In genomic region chr17:79340286-79340685, GRCh38 we compare ENCODE assay signal across 12 cellular contexts.
A peak's percentile ranks its signal among the peaks of the same experiment; 100 is the strongest.
DNase-seq lines count a peak whose midpoint lies in the region; ATAC-seq and TF ChIP-seq lines count a peak whose summit lies in the region.
"Had no signal": no experiment of that assay in that cellular context is flagged by ENCODE, and none has a peak within 500 bp of the region (broad histone marks: within the 10 kb centered on the region; RNA-seq: fewer than 3 reads in every experiment).

No MANE protein-coding gene starts in this region.

- no peak for TF ChIP-seq EP300 in suprapubic skin (IDR thresholded peaks at IDR 0.05)
- TF ChIP-seq EP300 in tibial nerve (IDR thresholded peaks at IDR 0.05), result no peak

- H3K9ac ChIP-seq in Karpas-422 (ENCODE audit: low read length), result no peak overlapping the region; the same call in 1 of the 2 replicates

- ATAC-seq in GM18867 (IDR thresholded peaks at IDR 0.05; ENCODE audit: unreplicated experiment), result peak; percentile 63
- peak; percentile 45 for ATAC-seq in GM21576 (IDR thresholded peaks at IDR 0.05; ENCODE audit: unreplicated experiment)
- peak; percentile 54 to 66 for ATAC-seq in stimulated activated naive B cell treated with anti-CD40 and anti-IgM and Interleukin-4, amounts not matched to agents 10 μg/mL and 1 μg/mL and 100 μg/mL, for 72 hours (replicated peaks)
- ATAC-seq: left colon, Panc1 had no signal

- H3K4me1 Mint-ChIP-seq in stimulated activated naive B cell treated with anti-CD40 and anti-IgM and Interleukin-4, amounts not matched to agents 10 μg/mL and 1 μg/mL and 100 μg/mL, for 72 hours, result peaks cover 29 to 47% of the 10 kb centered on the region in 2 donors

- H3K9me3 ChIP-seq in Karpas-422 (ENCODE audit: low read length), result no peaks in the 10 kb centered on the region
- H3K9me3 ChIP-seq in suprapubic skin, result no peaks in the 10 kb centered on the region
- H3K9me3 ChIP-seq in tibial nerve, result peaks cover 0 to 6% (median 0%) of the 10 kb centered on the region in 4 donors

- H3K27me3 Mint-ChIP-seq in stimulated activated naive B cell treated with anti-CD40 and anti-IgM and Interleukin-4, amounts not matched to agents 10 μg/mL and 1 μg/mL and 100 μg/mL, for 72 hours, result peaks cover 8 to 11% of the 10 kb centered on the region in 2 donors

- peaks cover 4 to 7% of the 10 kb centered on the region in 2 donors for H3K36me3 Mint-ChIP-seq in stimulated activated naive B cell treated with anti-CD40 and anti-IgM and Interleukin-4, amounts not matched to agents 10 μg/mL and 1 μg/mL and 100 μg/mL, for 72 hours

- H3K4me3 ChIP-seq in Karpas-422 (ENCODE audit: low read length) (no peak overlapping the region), suprapubic skin (no peak overlapping the region), tibial nerve (no peak overlapping the region)
- H3K4me3 ChIP-seq: dorsolateral prefrontal cortex, MG63 had no signal

- H3K27ac ChIP-seq in Karpas-422 (ENCODE audit: low read length) (peak overlapping the region; percentile 36; the same call in 1 of the 2 replicates), suprapubic skin (no peak overlapping the region), tibial nerve (no peak overlapping the region)

- no peaks in the 10 kb centered on the region for H3K79me2 ChIP-seq in Karpas-422 (ENCODE audit: low read length)

- no peaks in the 10 kb centered on the region for H4K20me1 ChIP-seq in Karpas-422 (ENCODE audit: insufficient read depth, low read depth, low read length)

- peak overlapping the region; percentile 77 to 79 for H3K4me3 Mint-ChIP-seq in stimulated activated naive B cell treated with anti-CD40 and anti-IgM and Interleukin-4, amounts not matched to agents 10 μg/mL and 1 μg/mL and 100 μg/mL, for 72 hours

- peaks cover 11% of the 10 kb centered on the region for H3K4me1 ChIP-seq in Karpas-422 (ENCODE audit: low read length)
- H3K4me1 ChIP-seq in suprapubic skin, result peaks cover 11% of the 10 kb centered on the region
- H3K4me1 ChIP-seq in tibial nerve, result peaks cover 0 to 13% (median 0%) of the 10 kb centered on the region in 4 donors

- TF ChIP-seq CTCF in suprapubic skin (IDR thresholded peaks at IDR 0.05), result no peak
- no peak for TF ChIP-seq CTCF in tibial nerve (IDR thresholded peaks at IDR 0.05)

- WGBS in suprapubic skin, result 38% methylated on average over 6 of the region's 6 CpGs
- WGBS in tibial nerve, 2 donors, result 32 to 49% methylated on average over 6 of the region's 6 CpGs

- H3K9me2 ChIP-seq in Karpas-422 (replicated peaks; ENCODE audit: insufficient read depth, low read length), result no peaks in the 10 kb centered on the region

- peak overlapping the region; percentile 89 for H3K27ac Mint-ChIP-seq in stimulated activated naive B cell treated with anti-CD40 and anti-IgM and Interleukin-4, amounts not matched to agents 10 μg/mL and 1 μg/mL and 100 μg/mL, for 72 hours

- peak overlapping the region; percentile 27 for H3K4me2 ChIP-seq in Karpas-422 (ENCODE audit: low read depth, low read length, poor library complexity, severe bottlenecking)

- no peaks in the 10 kb centered on the region for H3K27me3 ChIP-seq in Karpas-422 (ENCODE audit: low read length)
- peaks cover 51% of the 10 kb centered on the region for H3K27me3 ChIP-seq in suprapubic skin
- peaks cover 0 to 11% of the 10 kb centered on the region in 2 donors for H3K27me3 ChIP-seq in tibial nerve

- H3K36me3 ChIP-seq in Karpas-422 (ENCODE audit: insufficient read depth, low read length) (no peaks in the 10 kb centered on the region), suprapubic skin (no peaks in the 10 kb centered on the region), tibial nerve (no peaks in the 10 kb centered on the region)
- H3K36me3 ChIP-seq: MG63 had no signal

- DNase-seq in Karpas-422 (no peak), suprapubic skin (ENCODE audit: low spot score in 2 of 2) (no peak), tibial nerve (ENCODE audit: low spot score in 2 of 2) (no peak), cortex of kidney (lab: John Stamatoyannopoulos, UW) (no peak)
- DNase-seq in stimulated activated naive B cell treated with anti-CD40 and anti-IgM and Interleukin-4, amounts not matched to agents 10 μg/mL and 1 μg/mL and 100 μg/mL, for 72 hours, result peak; percentile 28
- DNase-seq: amniotic stem cell, dorsolateral prefrontal cortex, MG63 had no signal

- no peak overlapping the region for H2AFZ ChIP-seq in Karpas-422 (ENCODE audit: low read length)

- H3K9me3 Mint-ChIP-seq in stimulated activated naive B cell treated with anti-CD40 and anti-IgM and Interleukin-4, amounts not matched to agents 10 μg/mL and 1 μg/mL and 100 μg/mL, for 72 hours, result peaks cover 6 to 8% of the 10 kb centered on the region in 2 donors

- TF ChIP-seq POLR2A in suprapubic skin (IDR thresholded peaks at IDR 0.05) (no peak), tibial nerve (IDR thresholded peaks at IDR 0.05) (no peak)
